ENCODE assay signal across 18 cellular contexts in genomic region chr2:73928995-73929394, GRCh38. TPM values are rescaled to one million over a fixed set of nuclear protein-coding genes. Genes with fewer than 3 reads are reported as not detected.
DNase-seq lines count a peak whose midpoint lies in the region; ATAC-seq and TF ChIP-seq lines count a peak whose summit lies in the region.
"Had no signal": no experiment of that assay in that cellular context is flagged by ENCODE, and none has a peak within 500 bp of the region (broad histone marks: within the 10 kb centered on the region; RNA-seq: fewer than 3 reads in every experiment).

No MANE protein-coding gene starts in this region.

- H3K9ac ChIP-seq in OCI-LY1 (ENCODE audit: low read length) (no peak overlapping the region), mammary epithelial cell (ENCODE audit: insufficient read depth, low read length) (no peak overlapping the region)

- TF ChIP-seq CTCF in OCI-LY1 (IDR thresholded peaks at IDR 0.05; ENCODE audit: low read length): no peak
- TF ChIP-seq CTCF in mammary epithelial cell (conservative IDR thresholded peaks at IDR 0.05 in 1 of 2, IDR thresholded peaks at IDR 0.05 in 1 of 2; ENCODE audit: extremely low read depth in 1 of 2, insufficient read depth in 1 of 2, low read depth in 1 of 2, low read length in 2 of 2): no peak
- TF ChIP-seq CTCF in neutrophil (IDR thresholded peaks at IDR 0.05): no peak

- BruUV-seq in mammary epithelial cell (replicated peaks; lab: Mats Ljungman, UMichigan): no TSS peak

- no peaks in the 10 kb centered on the region for H3F3A ChIP-seq in OCI-LY1 (ENCODE audit: insufficient read depth, low read length)

- no peak overlapping the region for H3K27ac ChIP-seq in OCI-LY1 (ENCODE audit: low read depth, low read length, poor library complexity, severe bottlenecking)
- H3K27ac ChIP-seq in mammary epithelial cell (ENCODE audit: insufficient read depth, low read depth, low read length): no peak overlapping the region
- H3K27ac ChIP-seq in neutrophil: peak overlapping the region; percentile 95
- H3K27ac ChIP-seq: sigmoid colon had no signal

- peaks cover 30% of the 10 kb centered on the region for H3K4me1 ChIP-seq in OCI-LY1 (ENCODE audit: insufficient read depth, low read length, severe bottlenecking)
- H3K4me1 ChIP-seq in mammary epithelial cell (ENCODE audit: insufficient read depth, low read length): peaks cover 57% of the 10 kb centered on the region
- H3K4me1 ChIP-seq in neutrophil (ENCODE audit: control insufficient read depth in 1 of 2, insufficient read depth in 1 of 2, low read depth in 1 of 2, low read length in 1 of 2): peaks cover 49 to 61% of the 10 kb centered on the region in 2 experiments

- dilution Hi-C loops in mammary epithelial cell (cut with HindIII; ENCODE audit: low sequenced_read_pairs): no loop called here

- no peak overlapping the region for H2AFZ ChIP-seq in OCI-LY1 (ENCODE audit: low read length)
- H2AFZ ChIP-seq in mammary epithelial cell (ENCODE audit: low read depth, low read length): no peak overlapping the region

- peak overlapping the region; percentile 87 for H3K4me3 Mint-ChIP-seq in activated CD4-positive, alpha-beta T cell treated with anti-CD3 and anti-CD28 coated beads for 36 hours

- intact Hi-C loops in activated CD4-positive, alpha-beta T cell treated with anti-CD3 and anti-CD28 coated beads for 36 hours (cut with DNase I, micrococcal nuclease): loop anchor here (5.0 to 10.0 kb wide), 7 partner anchors 42 to 694 kb away; partner anchors contain the start of genes BOLA3 (in 1 of the 2), CCT7 (in 1 of the 2), INO80B (in 1 of the 2) and MTHFD2 (in 1 of the 2)
- intact Hi-C loops in mammary epithelial cell (cut with micrococcal nuclease): loop anchor here (5.0 kb wide), 2 partner anchors 72 to 73 kb away; no protein-coding TSS in a partner anchor

- no peaks in the 10 kb centered on the region for H3K9me3 Mint-ChIP-seq in activated CD4-positive, alpha-beta T cell treated with anti-CD3 and anti-CD28 coated beads for 36 hours (ENCODE audit: low read depth)

- H3K79me2 ChIP-seq in OCI-LY1 (ENCODE audit: insufficient read depth, low read length) (peaks cover 59% of the 10 kb centered on the region), mammary epithelial cell (ENCODE audit: insufficient read depth, low read length) (peaks cover 69% of the 10 kb centered on the region)

- peaks cover 30% of the 10 kb centered on the region; the same call in 1 of the 2 replicates for H3K36me3 ChIP-seq in OCI-LY1 (ENCODE audit: insufficient read depth, low read length)
- no peaks in the 10 kb centered on the region for H3K36me3 ChIP-seq in mammary epithelial cell (ENCODE audit: insufficient read depth, low read length)
- peaks cover 11% of the 10 kb centered on the region for H3K36me3 ChIP-seq in neutrophil
- H3K36me3 ChIP-seq: sigmoid colon had no signal

- ATAC-seq in activated CD4-positive, alpha-beta T cell treated with anti-CD3 and anti-CD28 coated beads for 36 hours: no peak

- H3K9me2 ChIP-seq in OCI-LY1 (ENCODE audit: low read depth, low read length): no peaks in the 10 kb centered on the region

- H4K20me1 ChIP-seq in OCI-LY1 (ENCODE audit: insufficient read depth, low read length) (no peaks in the 10 kb centered on the region), mammary epithelial cell (ENCODE audit: insufficient read depth, low read length) (no peaks in the 10 kb centered on the region)

- CTCF ChIA-PET in activated CD4-positive, alpha-beta T cell treated with anti-CD3 and anti-CD28 coated beads for 36 hours (lab: Charles Lee): interaction anchor here (1.2 kb wide), 1 partner anchor 17 kb away, joined by 3 read pairs; no protein-coding TSS in a partner anchor
- CTCF ChIA-PET in mammary epithelial cell (lab: Charles Lee; ENCODE audit: low non-redundant PET): no interaction called here

- in situ Hi-C loops in mammary epithelial cell (cut with MboI; ENCODE audit: low sequenced_read_pairs in 2 of 2): loop anchor here in 1 of 2 donors (10.0 kb wide), 1 partner anchor 74 kb away; no protein-coding TSS in a partner anchor

- no peak for DNase-seq in activated CD4-positive, alpha-beta T cell treated with anti-CD3 and anti-CD28 coated beads for 36 hours
- no peak for DNase-seq in activated CD4-positive, alpha-beta T cell treated with anti-CD3 and anti-CD28 coated beads, Interleukin-2, amount 50 U/mL, for 4 hours
- DNase-seq in mammary epithelial cell (no peak), NCI-H1417 treated with DMSO at 0.1 percent for 48 hours (lab: John Stamatoyannopoulos, UW) (no peak), GOT3 (lab: John Stamatoyannopoulos, UW) (no peak), NCI-H187 (lab: John Stamatoyannopoulos, UW) (no peak)
- DNase-seq: activated CD4-positive, alpha-beta T cell treated with anti-CD3 and anti-CD28 coated beads for 4 hours; amniotic stem cell; effector CD8-positive, alpha-beta T cell; head of caudate nucleus; MV-4-11; NCI-H510A treated with DMSO at 0.1 percent for 48 hours; SHP77 treated with DMSO at 0.1 percent for 48 hours; sigmoid colon; upper lobe of left lung had no signal

- no peaks in the 10 kb centered on the region for H3K27me3 Mint-ChIP-seq in activated CD4-positive, alpha-beta T cell treated with anti-CD3 and anti-CD28 coated beads for 36 hours

- H3K27ac Mint-ChIP-seq in activated CD4-positive, alpha-beta T cell treated with anti-CD3 and anti-CD28 coated beads for 36 hours: peak overlapping the region; percentile 81

- peak overlapping the region; percentile 42; the same call in 1 of the 2 replicates for H3K4me2 ChIP-seq in OCI-LY1 (ENCODE audit: low read length)
- peak overlapping the region; percentile 29 for H3K4me2 ChIP-seq in mammary epithelial cell (ENCODE audit: insufficient read depth, low read depth, low read length)

- peaks cover 36% of the 10 kb centered on the region for H3K36me3 Mint-ChIP-seq in activated CD4-positive, alpha-beta T cell treated with anti-CD3 and anti-CD28 coated beads for 36 hours (ENCODE audit: low read depth)

- H3K4me1 Mint-ChIP-seq in activated CD4-positive, alpha-beta T cell treated with anti-CD3 and anti-CD28 coated beads for 36 hours: peaks cover 72% of the 10 kb centered on the region

- WGBS in mammary epithelial cell (ENCODE audit: low coverage, missing lambda C conversion rate): 72% methylated on average over 2 of the region's 2 CpGs

- H3K9me3 ChIP-seq in OCI-LY1 (ENCODE audit: low read length) (no peaks in the 10 kb centered on the region), mammary epithelial cell (replicated peaks; ENCODE audit: insufficient read depth, low read length) (no peaks in the 10 kb centered on the region), neutrophil (no peaks in the 10 kb centered on the region)
- H3K9me3 ChIP-seq: sigmoid colon, upper lobe of left lung had no signal

- H3K4me3 ChIP-seq in OCI-LY1 (ENCODE audit: low read depth, low read length, poor library complexity, severe bottlenecking) (no peak overlapping the region), mammary epithelial cell (replicated peaks in 1 of 3; ENCODE audit: insufficient read depth in 1 of 3, low read depth in 2 of 3, low read length in 3 of 3) (no peak overlapping the region), neutrophil (ENCODE audit: low read depth in 1 of 2, low read length in 1 of 2) (no peak overlapping the region)
- H3K4me3 ChIP-seq: sigmoid colon, upper lobe of left lung had no signal

- POLR2A ChIA-PET in activated CD4-positive, alpha-beta T cell treated with anti-CD3 and anti-CD28 coated beads for 36 hours (lab: Charles Lee): no interaction called here

- H3K27me3 ChIP-seq in OCI-LY1 (ENCODE audit: insufficient read depth, low read length): no peaks in the 10 kb centered on the region
- no peaks in the 10 kb centered on the region for H3K27me3 ChIP-seq in mammary epithelial cell (ENCODE audit: insufficient read depth, low read length)
- no peaks in the 10 kb centered on the region for H3K27me3 ChIP-seq in neutrophil
- H3K27me3 ChIP-seq: sigmoid colon, upper lobe of left lung had no signal

RNA-seq across cellular contexts. Expression of gene DGUOK, which starts 2.3 kb away (rescaled TPM):
- 100 to 1,000 TPM in 1 of 2 experiments, 10 to 100 TPM in 1; 97.6 to 119 TPM for total RNA-seq in activated CD4-positive, alpha-beta T cell treated with anti-CD3 and anti-CD28 coated beads for 36 hours
- total RNA-seq in mammary epithelial cell: 10 to 100 TPM; 56.3 to 78.2 TPM
- 96.6 TPM for polyA plus RNA-seq in mammary epithelial cell
- 80.2 TPM for polyA minus RNA-seq in mammary epithelial cell

RNA-seq across cellular contexts. Expression of gene ACTG2, which starts 36.2 kb away (rescaled TPM):
- under 1 TPM in 1 of 2 experiments, not detected in 1; 0.14 TPM for total RNA-seq in activated CD4-positive, alpha-beta T cell treated with anti-CD3 and anti-CD28 coated beads for 36 hours
- total RNA-seq in mammary epithelial cell: 100 to 1,000 TPM in 1 of 2 donors, 1 to 10 TPM in 1; 2.2 to 365 TPM
- polyA plus RNA-seq in mammary epithelial cell: 1.0 TPM
- not detected for polyA minus RNA-seq in mammary epithelial cell
- total RNA-seq: lung microvascular endothelial cell had no signal

RNA-seq across cellular contexts. Expression of gene TET3, which starts 55.7 kb away (rescaled TPM):
- total RNA-seq in activated CD4-positive, alpha-beta T cell treated with anti-CD3 and anti-CD28 coated beads for 36 hours: 10 to 100 TPM; 15.0 to 17.3 TPM
- 10 to 100 TPM in 1 of 2 donors, 1 to 10 TPM in 1; 6.0 to 14.9 TPM for total RNA-seq in mammary epithelial cell
- polyA plus RNA-seq in mammary epithelial cell: 3.1 TPM
- 16.0 TPM for polyA minus RNA-seq in mammary epithelial cell
